Comparison of ENCODE assay signal across 9 cellular contexts in genomic region chr7:152095771-152096170, GRCh38.
"Had no signal": no experiment of that assay in that cellular context is flagged by ENCODE, and none has a peak within 500 bp of the region (broad histone marks: within the 10 kb centered on the region; RNA-seq: fewer than 3 reads in every experiment).

No MANE protein-coding gene starts in this region.

- FAIRE-seq: HepG2, HTR-8/SVneo, K562 had no signal

- H3K27ac Mint-ChIP-seq: IgD-negative memory B cell had no signal

- DNase-seq: IMR-90, KBM-7, KG1 had no signal

- H3K27ac ChIP-seq: HL-60, KMS-11 had no signal

- H3K4me3 Mint-ChIP-seq: IgD-negative memory B cell had no signal

- ATAC-seq: HepG2, K562 had no signal

- H3K9ac ChIP-seq: KMS-11 had no signal

- H3K9me3 Mint-ChIP-seq: IgD-negative memory B cell had no signal

- H3K27me3 Mint-ChIP-seq: IgD-negative memory B cell had no signal

- H3K4me3 ChIP-seq: K562 had no signal
